In genomic region chr6:133952815-133953633, GRCh38 we compare ENCODE assay signal across 1 cellular context.
TF ChIP-seq lines count a peak whose summit lies in the region.

Gene TBPL1 (plus strand): TSS chr6:133953224. CDS start chr6:133980126, 26,902 bp downstream.

TF ChIP-seq in HepG2, 621 proteins besides CTCF, POLR2A, EP300 and RAD21 (continued from another document and continues in another):
- TF ChIP-seq SNAPC4 (CRISPR knock-in tag; IDR thresholded peaks at IDR 0.05) (no peak), ZNF709 (CRISPR knock-in tag; IDR thresholded peaks at IDR 0.05) (peak; percentile 65; the same call in 1 of the 2 replicates), NFRKB (IDR thresholded peaks at IDR 0.05) (no peak), KLF9 (CRISPR knock-in tag; IDR thresholded peaks at IDR 0.05; ENCODE audit: low read depth) (peak; percentile 78; the same call in 1 of the 2 replicates), FOSL2 (CRISPR knock-in tag; IDR thresholded peaks at IDR 0.05) (peak; percentile 74), ZNF138 (CRISPR knock-in tag; IDR thresholded peaks at IDR 0.05; ENCODE audit: low read depth) (0 out of 2 replicates have a peak, but pooled peaks have one; percentile 60), PPARG (CRISPR knock-in tag; conservative IDR thresholded peaks at IDR 0.05) (no peak; the same call in 1 of the 2 replicates), ZNF30 (CRISPR knock-in tag; IDR thresholded peaks at IDR 0.05) (no peak), SP5 (CRISPR knock-in tag; IDR thresholded peaks at IDR 0.05; ENCODE audit: borderline replicate concordance, low read depth) (peak; percentile 66; the same call in 1 of the 2 replicates), ZNF879 (CRISPR knock-in tag; IDR thresholded peaks at IDR 0.05) (no peak), ZNF513 (CRISPR knock-in tag; conservative IDR thresholded peaks at IDR 0.05) (no peak), THAP7 (CRISPR knock-in tag; IDR thresholded peaks at IDR 0.05) (peak; percentile 88), POLR2AphosphoS5 (IDR thresholded peaks at IDR 0.05; ENCODE audit: low read depth, low read length) (peak; percentile 81), MYPOP (CRISPR knock-in tag; IDR thresholded peaks at IDR 0.05) (peak; percentile 55; the same call in 1 of the 2 replicates), TEAD2 (CRISPR knock-in tag; IDR thresholded peaks at IDR 0.05) (no peak), ZNF101 (CRISPR knock-in tag; IDR thresholded peaks at IDR 0.05; ENCODE audit: borderline replicate concordance, low read depth) (no peak), SRY (CRISPR knock-in tag; IDR thresholded peaks at IDR 0.05) (peak; percentile 59; the same call in 1 of the 2 replicates), E2F5 (CRISPR knock-in tag; conservative IDR thresholded peaks at IDR 0.05) (0 out of 2 replicates have a peak, but pooled peaks have one; percentile 33), TEF (CRISPR knock-in tag; IDR thresholded peaks at IDR 0.05) (no peak), SP140L (CRISPR knock-in tag; IDR thresholded peaks at IDR 0.05; ENCODE audit: borderline replicate concordance) (peak; percentile 77; the same call in 1 of the 2 replicates), TCF7L2 (IDR thresholded peaks at IDR 0.05; ENCODE audit: low read depth, low read length) (no peak), ZNF12 (CRISPR knock-in tag; IDR thresholded peaks at IDR 0.05) (no peak; the same call in 1 of the 2 replicates), U2AF2 (IDR thresholded peaks at IDR 0.05; ENCODE audit: low read depth, low read length) (no peak), ETV5 (CRISPR knock-in tag; IDR thresholded peaks at IDR 0.05; ENCODE audit: borderline replicate concordance) (peak; percentile 100), ZNF687 (CRISPR knock-in tag; IDR thresholded peaks at IDR 0.05) (peak; percentile 70), ZNF589 (CRISPR knock-in tag; conservative IDR thresholded peaks at IDR 0.05) (peak; percentile 68; the same call in 1 of the 2 replicates), GPN1 (CRISPR knock-in tag; IDR thresholded peaks at IDR 0.05; ENCODE audit: borderline replicate concordance) (no peak), ZNF24 (IDR thresholded peaks at IDR 0.05) (no peak), NFYC (CRISPR knock-in tag; IDR thresholded peaks at IDR 0.05) (peak; percentile 33; the same call in 1 of the 2 replicates), STAG1 (CRISPR knock-in tag; IDR thresholded peaks at IDR 0.05) (no peak), POLR2G (IDR thresholded peaks at IDR 0.05; ENCODE audit: low read depth, low read length) (peak; percentile 86), ZNF562 (CRISPR knock-in tag; IDR thresholded peaks at IDR 0.05; ENCODE audit: borderline replicate concordance) (no peak), USF2 (IDR thresholded peaks at IDR 0.05; ENCODE audit: low read depth, low read length) (no peak), USF2 (CRISPR knock-in tag; IDR thresholded peaks at IDR 0.05; ENCODE audit: borderline replicate concordance) (no peak), CCAR2 (optimal IDR thresholded peaks at IDR 0.05; ENCODE audit: low read depth, low read length) (peak; percentile 61), ZNF124 (CRISPR knock-in tag; IDR thresholded peaks at IDR 0.05) (peak; percentile 76; the same call in 1 of the 2 replicates), PAWR (CRISPR knock-in tag; IDR thresholded peaks at IDR 0.05; ENCODE audit: borderline replicate concordance) (no peak), ARHGAP35 (CRISPR knock-in tag; IDR thresholded peaks at IDR 0.05; ENCODE audit: borderline replicate concordance) (peak; percentile 84; the same call in 1 of the 2 replicates), ZNF564 (CRISPR knock-in tag; IDR thresholded peaks at IDR 0.05) (peak; percentile 55; the same call in 1 of the 2 replicates), ZNF501 (CRISPR knock-in tag; IDR thresholded peaks at IDR 0.05) (0 out of 2 replicates have a peak, but pooled peaks have one; percentile 18), IRF9 (CRISPR knock-in tag; IDR thresholded peaks at IDR 0.05; ENCODE audit: borderline replicate concordance) (peak; percentile 95), HIVEP1 (CRISPR knock-in tag; IDR thresholded peaks at IDR 0.05) (peak; percentile 71), DNMT3B (CRISPR knock-in tag; conservative IDR thresholded peaks at IDR 0.05) (0 out of 2 replicates have a peak, but pooled peaks have one; percentile 55)
